ENCODE assay signal across 1 cellular context in the genomic region with DNA sequence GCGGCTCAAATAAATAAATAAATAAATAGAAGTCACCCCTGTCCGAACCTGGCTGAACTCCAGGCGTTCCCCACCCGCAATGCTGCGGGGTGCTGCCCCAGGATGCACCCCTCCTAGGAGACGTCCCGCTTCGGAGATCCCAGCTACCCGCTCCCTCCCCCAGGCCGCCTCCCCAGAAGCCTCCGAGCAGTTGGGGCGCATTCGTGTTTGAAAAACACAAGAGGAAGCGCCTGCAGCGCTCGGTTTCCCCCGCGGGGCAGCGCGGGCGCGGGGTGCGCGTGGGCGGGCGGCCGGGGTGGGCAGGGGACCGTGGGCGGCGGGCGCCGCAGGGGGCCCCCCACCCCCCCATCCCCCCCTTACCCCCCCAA.
TF ChIP-seq lines count a peak whose summit lies in the region.

No MANE protein-coding gene starts in this region.

TF ChIP-seq in endothelial cell of umbilical vein, 7 proteins besides CTCF, POLR2A, EP300 and RAD21:
- TF ChIP-seq MYC (IDR thresholded peaks at IDR 0.05; ENCODE audit: low read depth, low read length) (no peak), GATA2 (IDR thresholded peaks at IDR 0.05; ENCODE audit: insufficient read depth, insufficient read length, low read depth, low read length) (no peak), POLR2AphosphoS5 (IDR thresholded peaks at IDR 0.05; ENCODE audit: insufficient read depth, low read depth, low read length) (no peak), EZH2 (IDR thresholded peaks at IDR 0.05; ENCODE audit: borderline replicate concordance, low read depth, low read length, severe bottlenecking) (no peak), JUN (IDR thresholded peaks at IDR 0.05; ENCODE audit: borderline replicate concordance, insufficient read depth, insufficient read length, low read depth) (no peak), FOS (IDR thresholded peaks at IDR 0.05; ENCODE audit: borderline replicate concordance, insufficient read depth, low read length) (no peak)
- TF ChIP-seq, protein P1, sequence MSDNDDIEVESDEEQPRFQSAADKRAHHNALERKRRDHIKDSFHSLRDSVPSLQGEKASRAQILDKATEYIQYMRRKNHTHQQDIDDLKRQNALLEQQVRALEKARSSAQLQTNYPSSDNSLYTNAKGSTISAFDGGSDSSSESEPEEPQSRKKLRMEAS (IDR thresholded peaks at IDR 0.05; ENCODE audit: insufficient read depth, insufficient read length): no peak
